ENCODE assay signal across 17 cellular contexts in the genomic region with DNA sequence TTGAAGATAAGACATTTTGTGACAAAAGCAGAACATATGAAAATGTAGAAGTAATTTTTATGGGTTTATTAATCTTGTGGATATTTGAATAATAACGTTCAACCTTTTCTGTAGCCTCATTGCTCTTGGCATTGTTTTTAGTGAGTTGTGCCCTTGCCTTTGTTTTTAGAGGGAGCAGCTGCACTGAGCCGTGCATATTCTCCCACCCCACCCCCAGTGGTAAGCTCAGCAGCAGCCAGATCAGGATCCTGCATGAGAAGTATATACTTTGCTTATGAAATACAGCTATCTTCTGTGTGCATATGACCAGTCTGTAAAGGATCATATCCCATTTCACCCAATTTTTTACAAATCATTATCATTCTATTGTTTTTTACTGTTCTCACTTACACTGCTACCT.
DNase-seq lines count a peak whose midpoint lies in the region; ATAC-seq, FAIRE-seq and TF ChIP-seq lines count a peak whose summit lies in the region.
"Had no signal": no experiment of that assay in that cellular context is flagged by ENCODE, and none has a peak within 500 bp of the region (broad histone marks: within the 10 kb centered on the region; RNA-seq: fewer than 3 reads in every experiment).

No MANE protein-coding gene starts in this region.

- no peak overlapping the region for H3K4ac ChIP-seq in mesenchymal stem cell (ENCODE audit: low read depth in 1 of 2, low read length in 2 of 2)

- H3K18ac ChIP-seq in mesenchymal stem cell (ENCODE audit: low read depth in 1 of 2, low read length in 2 of 2) = no peak overlapping the region

- H3K9me3 ChIP-seq in mesenchymal stem cell (ENCODE audit: control insufficient read depth, low read length) (no peaks in the 10 kb centered on the region), pancreas (no peaks in the 10 kb centered on the region)
- H3K9me3 ChIP-seq: BLaER1 had no signal

- no peak for FAIRE-seq in pancreas (lab: Jason Lieb, UNC)
- FAIRE-seq: HepG2 had no signal

- no peak overlapping the region for H2AFZ ChIP-seq in mesenchymal stem cell (ENCODE audit: low read depth, low read length)

- H3K23ac ChIP-seq in mesenchymal stem cell (ENCODE audit: low read length in 2 of 2) = no peak overlapping the region

- H3K27me3 ChIP-seq in mesenchymal stem cell (ENCODE audit: control insufficient read depth in 1 of 2, insufficient read depth in 1 of 2, low read length in 2 of 2) (no peaks in the 10 kb centered on the region), pancreas (no peaks in the 10 kb centered on the region)
- H3K27me3 ChIP-seq: BLaER1 had no signal

- no TSS peak for BruUV-seq in Calu3 (replicated peaks; lab: Mats Ljungman, UMichigan)

- H3K14ac ChIP-seq in mesenchymal stem cell (ENCODE audit: low read length in 2 of 2) = no peak overlapping the region

- H3K79me1 ChIP-seq in mesenchymal stem cell (replicated peaks; ENCODE audit: low read length, poor library complexity, severe bottlenecking) = no peaks in the 10 kb centered on the region

- H3K36me3 Mint-ChIP-seq in WTC11 (no peaks in the 10 kb centered on the region), Calu3 (ENCODE audit: insufficient read depth, unreplicated experiment) (no peaks in the 10 kb centered on the region)
- H3K36me3 Mint-ChIP-seq: CD14-positive monocyte; CD4-positive, alpha-beta memory T cell had no signal

- peak; percentile 44; the same call in 1 of the 2 replicates for ATAC-seq in WTC11
- ATAC-seq in pancreas = peak; percentile 35 to 74 (median 63)
- ATAC-seq in GM21619 (IDR thresholded peaks at IDR 0.05; ENCODE audit: unreplicated experiment) = no peak

- H2BK15ac ChIP-seq in mesenchymal stem cell (ENCODE audit: low read depth, poor library complexity, severe bottlenecking) = no peak overlapping the region

- POLR2A ChIA-PET in WTC11 (lab: Charles Lee) = no interaction called here

- H4K91ac ChIP-seq in mesenchymal stem cell (ENCODE audit: low read length) = no peak overlapping the region

- H4K8ac ChIP-seq in mesenchymal stem cell (ENCODE audit: low read length) = no peak overlapping the region

- no peak overlapping the region for H3K4me2 ChIP-seq in mesenchymal stem cell (ENCODE audit: low read length, poor library complexity, severe bottlenecking)
- H3K4me2 ChIP-seq: BLaER1 had no signal

- WGBS in mesenchymal stem cell = 60% methylated on average over 1 of the region's 2 CpGs
- 26 to 27% methylated on average over 2 of the region's 2 CpGs for WGBS in pancreas, 2 donors

- H3K36me3 ChIP-seq in mesenchymal stem cell (ENCODE audit: control insufficient read depth in 1 of 2, insufficient read depth in 2 of 2, low read depth in 1 of 2, low read length in 2 of 2) (no peaks in the 10 kb centered on the region), pancreas (no peaks in the 10 kb centered on the region)
- H3K36me3 ChIP-seq: BLaER1 had no signal

- H3K27ac ChIP-seq in mesenchymal stem cell (ENCODE audit: low read length, poor library complexity, severe bottlenecking) (peak overlapping the region; percentile 64), pancreas (peak overlapping the region in 3 of 4 donors; percentile 28 to 61 (median 52))
- H3K27ac ChIP-seq: BLaER1 had no signal

- H3K4me1 ChIP-seq in mesenchymal stem cell (ENCODE audit: control insufficient read depth, insufficient read depth, low read depth, low read length) = peaks cover 2% of the 10 kb centered on the region
- peaks cover 15 to 57% (median 39%) of the 10 kb centered on the region in 3 donors for H3K4me1 ChIP-seq in pancreas
- H3K4me1 ChIP-seq: BLaER1 had no signal

- H3K27me3 Mint-ChIP-seq in WTC11 (ENCODE audit: low read depth) = no peaks in the 10 kb centered on the region
- peaks cover 13% of the 10 kb centered on the region for H3K27me3 Mint-ChIP-seq in Calu3 (ENCODE audit: unreplicated experiment)

- no peak overlapping the region for H3K9ac ChIP-seq in mesenchymal stem cell (ENCODE audit: low read length)
- H3K9ac ChIP-seq: BLaER1 had no signal

- intact Hi-C loops in pancreas (cut with DNase I) = no loop called here
- intact Hi-C loops in Calu3 (cut with micrococcal nuclease; ENCODE audit: unreplicated experiment) = no loop called here
- intact Hi-C loops in cardiac septum (cut with DNase I) = no loop called here

- H2BK5ac ChIP-seq in mesenchymal stem cell (ENCODE audit: low read depth, low read length, poor library complexity, severe bottlenecking) = no peak overlapping the region

- H3K9me3 Mint-ChIP-seq in WTC11 = no peaks in the 10 kb centered on the region
- no peaks in the 10 kb centered on the region for H3K9me3 Mint-ChIP-seq in Calu3 (ENCODE audit: low read depth, unreplicated experiment)
- H3K9me3 Mint-ChIP-seq: CD14-positive monocyte; CD4-positive, alpha-beta memory T cell; H9 had no signal

- no peak overlapping the region for H2BK12ac ChIP-seq in mesenchymal stem cell (ENCODE audit: low read length in 2 of 2)

- TF ChIP-seq CTCF in WTC11 (IDR thresholded peaks at IDR 0.05) = no peak
- no peak for TF ChIP-seq CTCF in pancreas (IDR thresholded peaks at IDR 0.05)
- no peak for TF ChIP-seq CTCF in Calu3 (IDR thresholded peaks at IDR 0.05; ENCODE audit: unreplicated experiment)

- H3K27ac Mint-ChIP-seq in WTC11 (no peak overlapping the region), Calu3 (ENCODE audit: unreplicated experiment) (no peak overlapping the region)
- H3K27ac Mint-ChIP-seq: CD14-positive monocyte; CD4-positive, alpha-beta memory T cell; H9 had no signal

- H3K4me1 Mint-ChIP-seq in WTC11 (peaks cover 12% of the 10 kb centered on the region), Calu3 (ENCODE audit: low read depth, unreplicated experiment) (no peaks in the 10 kb centered on the region)
- H3K4me1 Mint-ChIP-seq: CD14-positive monocyte; CD4-positive, alpha-beta memory T cell had no signal

- CTCF ChIA-PET in WTC11 (lab: Charles Lee) (no interaction called here), Calu3 (lab: Charles Lee) (no interaction called here)

- DNase-seq in LHCN-M2 (ENCODE audit: low read depth) (peak; percentile 77), WTC11 (ENCODE audit: low spot score) (no peak), mesenchymal stem cell (no peak), pancreas (peak in 3 of 6 donors; percentile 39 to 60 (median 46)), Calu3 (no peak), NCI-H774 (lab: John Stamatoyannopoulos, UW) (no peak), cardiac septum (ENCODE audit: low spot score) (no peak)
- DNase-seq: 8988T; CD4-positive, alpha-beta memory T cell; DMS79 treated with DMSO at 0.1 percent for 48 hours; GF-D8; GOT3; H9 had no signal

- no peak overlapping the region for H3K4me3 ChIP-seq in mesenchymal stem cell (ENCODE audit: insufficient read depth in 1 of 2, low read depth in 1 of 2, low read length in 2 of 2)
- H3K4me3 ChIP-seq in pancreas = no peak overlapping the region
- H3K4me3 ChIP-seq: BLaER1 had no signal

- H2AK5ac ChIP-seq in mesenchymal stem cell (ENCODE audit: low read length, severe bottlenecking) = no peak overlapping the region

- no peak overlapping the region for H2BK120ac ChIP-seq in mesenchymal stem cell (ENCODE audit: low read depth, low read length)

- H3K4me3 Mint-ChIP-seq in WTC11 (no peak overlapping the region), Calu3 (ENCODE audit: low read depth, unreplicated experiment) (no peak overlapping the region)
- H3K4me3 Mint-ChIP-seq: CD14-positive monocyte; CD4-positive, alpha-beta memory T cell; H9 had no signal

TF ChIP-seq in WTC11, 78 proteins besides CTCF, POLR2A, EP300 and RAD21 (continues in another document):
- TF ChIP-seq ZNF121 (CRISPR knock-in tag; IDR thresholded peaks at IDR 0.05) (no peak), ZNF396 (CRISPR knock-in tag; IDR thresholded peaks at IDR 0.05; ENCODE audit: borderline replicate concordance) (no peak), ELF4 (CRISPR knock-in tag; IDR thresholded peaks at IDR 0.05; ENCODE audit: low read depth) (no peak)
- TF ChIP-seq, protein P1, sequence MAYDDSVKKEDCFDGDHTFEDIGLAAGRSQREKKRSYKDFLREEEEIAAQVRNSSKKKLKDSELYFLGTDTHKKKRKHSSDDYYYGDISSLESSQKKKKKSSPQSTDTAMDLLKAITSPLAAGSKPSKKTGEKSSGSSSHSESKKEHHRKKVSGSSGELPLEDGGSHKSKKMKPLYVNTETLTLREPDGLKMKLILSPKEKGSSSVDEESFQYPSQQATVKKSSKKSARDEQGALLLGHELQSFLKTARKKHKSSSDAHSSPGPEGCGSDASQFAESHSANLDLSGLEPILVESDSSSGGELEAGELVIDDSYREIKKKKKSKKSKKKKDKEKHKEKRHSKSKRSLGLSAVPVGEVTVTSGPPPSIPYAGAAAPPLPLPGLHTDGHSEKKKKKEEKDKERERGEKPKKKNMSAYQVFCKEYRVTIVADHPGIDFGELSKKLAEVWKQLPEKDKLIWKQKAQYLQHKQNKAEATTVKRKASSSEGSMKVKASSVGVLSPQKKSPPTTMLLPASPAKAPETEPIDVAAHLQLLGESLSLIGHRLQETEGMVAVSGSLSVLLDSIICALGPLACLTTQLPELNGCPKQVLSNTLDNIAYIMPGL (CRISPR knock-in tag; IDR thresholded peaks at IDR 0.05) = no peak
- TF ChIP-seq, protein P2, sequence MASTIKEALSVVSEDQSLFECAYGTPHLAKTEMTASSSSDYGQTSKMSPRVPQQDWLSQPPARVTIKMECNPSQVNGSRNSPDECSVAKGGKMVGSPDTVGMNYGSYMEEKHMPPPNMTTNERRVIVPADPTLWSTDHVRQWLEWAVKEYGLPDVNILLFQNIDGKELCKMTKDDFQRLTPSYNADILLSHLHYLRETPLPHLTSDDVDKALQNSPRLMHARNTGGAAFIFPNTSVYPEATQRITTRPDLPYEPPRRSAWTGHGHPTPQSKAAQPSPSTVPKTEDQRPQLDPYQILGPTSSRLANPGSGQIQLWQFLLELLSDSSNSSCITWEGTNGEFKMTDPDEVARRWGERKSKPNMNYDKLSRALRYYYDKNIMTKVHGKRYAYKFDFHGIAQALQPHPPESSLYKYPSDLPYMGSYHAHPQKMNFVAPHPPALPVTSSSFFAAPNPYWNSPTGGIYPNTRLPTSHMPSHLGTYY (CRISPR knock-in tag; IDR thresholded peaks at IDR 0.05) = no peak
